Comparison of ENCODE assay signal across 19 cellular contexts in the genomic region with DNA sequence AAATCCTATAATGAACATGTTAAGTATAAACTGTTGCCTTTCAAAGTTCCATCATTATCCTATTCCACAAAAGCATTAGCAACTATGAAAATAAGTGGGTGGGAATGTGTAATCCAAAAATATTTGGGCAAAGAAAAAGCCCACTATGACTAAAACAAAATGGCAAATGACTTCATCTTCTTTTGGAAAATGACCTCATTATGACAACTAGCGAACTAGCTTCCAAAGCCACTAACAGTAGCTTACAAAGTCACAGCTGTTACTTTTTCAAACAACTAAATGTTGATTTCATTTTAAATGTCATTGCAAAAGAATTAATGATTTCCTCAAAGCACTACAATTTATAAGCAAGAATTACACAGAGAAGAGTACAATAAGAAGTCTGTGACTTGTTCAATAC.
"Had no signal": no experiment of that assay in that cellular context is flagged by ENCODE, and none has a peak within 500 bp of the region (broad histone marks: within the 10 kb centered on the region; RNA-seq: fewer than 3 reads in every experiment).

No MANE protein-coding gene starts in this region.

- DNase-seq: activated CD4-positive, CD25-positive, alpha-beta regulatory T cell treated with anti-CD3 and anti-CD28 coated beads, Interleukin-2, amount 50 U/mL, for 72 hours; activated gamma-delta T cell treated with Interleukin-2 at 50 U/mL for 16 hours; activated T-cell treated with anti-CD3 and anti-CD28 coated beads, Interleukin-2, amount 50 U/mL, for 1 hour; anterior cingulate cortex; effector memory CD4-positive, alpha-beta T cell; foreskin keratinocyte; immature natural killer cell; kidney glomerular epithelial cell; left ventricle myocardium inferior; naive thymus-derived CD8-positive, alpha-beta T cell; right cardiac atrium; stimulated activated CD4-positive, alpha-beta T cell treated with anti-CD3 and anti-CD28 coated beads, Interleukin-1b, Interleukin-23, amount 100 ng/mL, for 48 hours; T-cell; tibial artery; WERI-Rb-1 had no signal

- H3K4me3 ChIP-seq: breast epithelium, hepatocyte, left ventricle myocardium inferior, neural progenitor cell, skin epidermis, tibial artery had no signal
